ENCODE assay signal across 14 cellular contexts in genomic region chr1:234535208-234535607, GRCh38. TPM values are rescaled to one million over a fixed set of nuclear protein-coding genes. Genes with fewer than 3 reads are reported as not detected.
DNase-seq lines count a peak whose midpoint lies in the region; ATAC-seq and TF ChIP-seq lines count a peak whose summit lies in the region.
"Had no signal": no experiment of that assay in that cellular context is flagged by ENCODE, and none has a peak within 500 bp of the region (broad histone marks: within the 10 kb centered on the region; RNA-seq: fewer than 3 reads in every experiment).

No MANE protein-coding gene starts in this region.

- no peak for TF ChIP-seq RAD21 in neural cell (conservative IDR thresholded peaks at IDR 0.05)

- H3F3A ChIP-seq in neural cell (ENCODE audit: insufficient read depth, low read length, poor library complexity, severe bottlenecking) = peaks cover 6% of the 10 kb centered on the region

- TF ChIP-seq EP300 in neural cell (conservative IDR thresholded peaks at IDR 0.05; ENCODE audit: poor library complexity, severe bottlenecking) = no peak

- H3K27ac ChIP-seq in coronary artery (peak overlapping the region; percentile 91 to 99), neural cell (ENCODE audit: low read length) (no peak overlapping the region), thyroid gland (peak overlapping the region; percentile 98 to 99 (median 99))

- H3K36me3 ChIP-seq in neural cell (ENCODE audit: insufficient read depth, low read length) (no peaks in the 10 kb centered on the region), thyroid gland (no peaks in the 10 kb centered on the region)

- H3K9me3 Mint-ChIP-seq in activated T-helper 17 cell treated with anti-CD3 and anti-CD28 coated beads, Interleukin-2, amount 50 U/mL, for 72 hours = no peaks in the 10 kb centered on the region
- H3K9me3 Mint-ChIP-seq: stimulated activated effector memory CD8-positive, alpha-beta T cell treated with anti-CD3 and anti-CD28 coated beads, Interleukin-12 subunit alpha, Interleukin-12 subunit beta, amount 100 ng/mL, for 72 hours had no signal

- H3K4me1 Mint-ChIP-seq in T-helper 17 cell = peaks cover 5% of the 10 kb centered on the region
- H3K4me1 Mint-ChIP-seq in activated T-helper 17 cell treated with anti-CD3 and anti-CD28 coated beads, Interleukin-2, amount 50 U/mL, for 72 hours = no peaks in the 10 kb centered on the region
- H3K4me1 Mint-ChIP-seq: stimulated activated effector memory CD8-positive, alpha-beta T cell treated with anti-CD3 and anti-CD28 coated beads, Interleukin-12 subunit alpha, Interleukin-12 subunit beta, amount 100 ng/mL, for 72 hours had no signal

- peaks cover 83 to 98% of the 10 kb centered on the region in 2 donors for H3K4me1 ChIP-seq in thyroid gland

- peak overlapping the region; percentile 41 for H3K27ac Mint-ChIP-seq in T-helper 17 cell
- H3K27ac Mint-ChIP-seq in activated T-helper 17 cell treated with anti-CD3 and anti-CD28 coated beads, Interleukin-2, amount 50 U/mL, for 72 hours = no peak overlapping the region
- H3K27ac Mint-ChIP-seq: activated naive CD8-positive, alpha-beta T cell; stimulated activated effector memory CD8-positive, alpha-beta T cell treated with anti-CD3 and anti-CD28 coated beads, Interleukin-12 subunit alpha, Interleukin-12 subunit beta, amount 100 ng/mL, for 72 hours had no signal

- H3K27me3 ChIP-seq in neural cell (ENCODE audit: insufficient read depth, low read depth, low read length) (no peaks in the 10 kb centered on the region), thyroid gland (no peaks in the 10 kb centered on the region)

- no peaks in the 10 kb centered on the region for H3K9me3 ChIP-seq in T-helper 17 cell (ENCODE audit: control insufficient read depth, low read length, poor library complexity, severe bottlenecking)
- no peaks in the 10 kb centered on the region for H3K9me3 ChIP-seq in neural cell (ENCODE audit: low read length)
- H3K9me3 ChIP-seq in thyroid gland = no peaks in the 10 kb centered on the region

- H3K9ac ChIP-seq in neural cell (ENCODE audit: low read length) = peak overlapping the region; percentile 9

- H4K20me1 ChIP-seq in neural cell (ENCODE audit: insufficient read depth) = no peaks in the 10 kb centered on the region

- no peaks in the 10 kb centered on the region for H3K79me2 ChIP-seq in neural cell (replicated peaks; ENCODE audit: insufficient read depth, low read length)

- 71 to 72% methylated on average over 6 of the region's 6 CpGs for WGBS in thyroid gland, 2 donors

- TF ChIP-seq POLR2A in thyroid gland (IDR thresholded peaks at IDR 0.05) = no peak

- peaks cover 2% of the 10 kb centered on the region for H3K36me3 Mint-ChIP-seq in T-helper 17 cell (ENCODE audit: low read depth)
- H3K36me3 Mint-ChIP-seq in activated T-helper 17 cell treated with anti-CD3 and anti-CD28 coated beads, Interleukin-2, amount 50 U/mL, for 72 hours (ENCODE audit: low read depth) = no peaks in the 10 kb centered on the region
- H3K36me3 Mint-ChIP-seq: activated naive CD8-positive, alpha-beta T cell; stimulated activated effector memory CD8-positive, alpha-beta T cell treated with anti-CD3 and anti-CD28 coated beads, Interleukin-12 subunit alpha, Interleukin-12 subunit beta, amount 100 ng/mL, for 72 hours had no signal

- H3K9me2 ChIP-seq in neural cell (ENCODE audit: insufficient read depth, low read length) = no peaks in the 10 kb centered on the region

- H3K4me2 ChIP-seq in neural cell (ENCODE audit: low read length) = no peak overlapping the region

- DNase-seq in T-helper 17 cell (no peak), coronary artery (ENCODE audit: low spot score) (no peak), thyroid gland (no peak), occipital lobe (lab: John Stamatoyannopoulos, UW) (no peak), NCI-H69 (lab: John Stamatoyannopoulos, UW) (no peak)
- DNase-seq: islet precursor cell, NCI-H1092, NCI-H510A, T-helper 9 cell had no signal

- H3K27me3 Mint-ChIP-seq in T-helper 17 cell = peaks cover 25% of the 10 kb centered on the region
- peaks cover 3% of the 10 kb centered on the region for H3K27me3 Mint-ChIP-seq in activated T-helper 17 cell treated with anti-CD3 and anti-CD28 coated beads, Interleukin-2, amount 50 U/mL, for 72 hours

- ATAC-seq in T-helper 17 cell = no peak
- no peak for ATAC-seq in activated T-helper 17 cell treated with anti-CD3 and anti-CD28 coated beads, Interleukin-2, amount 50 U/mL, for 72 hours (replicated peaks)
- ATAC-seq: HCT116; stimulated activated effector memory CD8-positive, alpha-beta T cell treated with anti-CD3 and anti-CD28 coated beads, Interleukin-12 subunit alpha, Interleukin-12 subunit beta, amount 100 ng/mL, for 72 hours had no signal

- H2AFZ ChIP-seq in neural cell (ENCODE audit: low read depth, low read length) = no peak overlapping the region

- H3K4me3 ChIP-seq in coronary artery (peak overlapping the region; percentile 19), neural cell (ENCODE audit: low read length) (no peak overlapping the region), thyroid gland (replicated peaks in 1 of 3) (no peak overlapping the region)

- TF ChIP-seq CTCF in coronary artery (IDR thresholded peaks at IDR 0.05) (no peak), neural cell (IDR thresholded peaks at IDR 0.05; ENCODE audit: poor library complexity, severe bottlenecking) (no peak), thyroid gland (IDR thresholded peaks at IDR 0.05) (no peak)

- intact Hi-C loops in thyroid gland (cut with DNase I) = loop anchor here (5.0 kb wide), 1 partner anchor 72 kb away; no protein-coding TSS in a partner anchor

- no peak overlapping the region for H3K4me3 Mint-ChIP-seq in T-helper 17 cell
- no peak overlapping the region for H3K4me3 Mint-ChIP-seq in activated T-helper 17 cell treated with anti-CD3 and anti-CD28 coated beads, Interleukin-2, amount 50 U/mL, for 72 hours
- H3K4me3 Mint-ChIP-seq: activated naive CD8-positive, alpha-beta T cell; stimulated activated effector memory CD8-positive, alpha-beta T cell treated with anti-CD3 and anti-CD28 coated beads, Interleukin-12 subunit alpha, Interleukin-12 subunit beta, amount 100 ng/mL, for 72 hours had no signal

TF ChIP-seq in neural cell, 6 proteins besides CTCF, POLR2A, EP300 and RAD21:
- TF ChIP-seq SMC3 (conservative IDR thresholded peaks at IDR 0.05; ENCODE audit: poor library complexity) = no peak
- no peak for TF ChIP-seq POLR2AphosphoS5 (IDR thresholded peaks at IDR 0.05)
- TF ChIP-seq TAF1 (IDR thresholded peaks at IDR 0.05; ENCODE audit: low read depth) = no peak
- TF ChIP-seq EZH2 (IDR thresholded peaks at IDR 0.05; ENCODE audit: borderline replicate concordance, insufficient read depth, low read length, poor library complexity, severe bottlenecking) = no peak
- TF ChIP-seq REST (IDR thresholded peaks at IDR 0.05; ENCODE audit: borderline replicate concordance) = no peak
- no peak for TF ChIP-seq MXI1 (conservative IDR thresholded peaks at IDR 0.05; ENCODE audit: poor library complexity, severe bottlenecking)
TF ChIP-seq in neural cell: peak in this region for 0.

RNA-seq across cellular contexts. Expression of gene TARBP1, which starts 56.2 kb away (rescaled TPM):
- 10 to 100 TPM; 31.7 to 33.8 TPM for total RNA-seq in T-helper 17 cell
- 267 and 329 TPM in 2 replicates for polyA plus RNA-seq in neural cell
- polyA minus RNA-seq in neural cell = 126 and 133 TPM in 2 replicates
- total RNA-seq in thyroid gland = 10 to 100 TPM; 27.1 to 58.1 (median 31.3) TPM
- total RNA-seq in occipital lobe = 90.6 TPM
- 10 to 100 TPM; 20.7 to 22.2 TPM for total RNA-seq in activated T-helper 17 cell treated with anti-CD3 and anti-CD28 coated beads, Interleukin-2, amount 50 U/mL, for 72 hours
